Comparison of ENCODE assay signal across 18 cellular contexts in genomic region chr5:1540166-1540565, GRCh38. TPM values are rescaled to one million over a fixed set of nuclear protein-coding genes. Genes with fewer than 3 reads are reported as not detected.
DNase-seq lines count a peak whose midpoint lies in the region; FAIRE-seq and TF ChIP-seq lines count a peak whose summit lies in the region.
"Had no signal": no experiment of that assay in that cellular context is flagged by ENCODE, and none has a peak within 500 bp of the region (broad histone marks: within the 10 kb centered on the region; RNA-seq: fewer than 3 reads in every experiment).

No MANE protein-coding gene starts in this region.

- CTCF ChIA-PET in activated CD4-positive, alpha-beta memory T cell treated with anti-CD3 and anti-CD28 coated beads, Interleukin-2, amount 10 ng/mL, durations not matched to agents 7 days and 5 days (lab: Charles Lee): no interaction called here
- CTCF ChIA-PET in activated CD4-positive, alpha-beta memory T cell treated with anti-CD3 and anti-CD28 coated beads for 36 hours (lab: Charles Lee): no interaction called here
- CTCF ChIA-PET in H1 (lab: Charles Lee; ENCODE audit: partially characterized antibody) (interaction anchor here (0.6 kb wide), 1 partner anchor 104 kb away, joined by 3 read pairs; no protein-coding TSS in a partner anchor), Caco-2 (lab: Charles Lee) (no interaction called here)

- H3K79me2 ChIP-seq in H1 (ENCODE audit: control insufficient read depth in 1 of 2, insufficient read depth in 2 of 2, low read length in 2 of 2): no peaks in the 10 kb centered on the region

- H4K20me1 ChIP-seq in H1 (replicated peaks in 1 of 2; ENCODE audit: control insufficient read depth in 1 of 2, insufficient read depth in 2 of 2, low read length in 2 of 2): no peaks in the 10 kb centered on the region

- no peak overlapping the region for H3K4me2 ChIP-seq in H1 (ENCODE audit: insufficient read depth in 1 of 2, low read depth in 2 of 2, low read length in 2 of 2)
- H3K4me2 ChIP-seq: A549 had no signal

- peaks cover 8% of the 10 kb centered on the region for H3K9me3 Mint-ChIP-seq in activated CD4-positive, alpha-beta memory T cell treated with anti-CD3 and anti-CD28 coated beads, Interleukin-2, amount 10 ng/mL, durations not matched to agents 7 days and 5 days
- H3K9me3 Mint-ChIP-seq in activated CD4-positive, alpha-beta memory T cell treated with anti-CD3 and anti-CD28 coated beads for 36 hours: no peaks in the 10 kb centered on the region
- H3K9me3 Mint-ChIP-seq in osteocyte (ENCODE audit: unreplicated experiment) (no peaks in the 10 kb centered on the region), Caco-2 (ENCODE audit: unreplicated experiment) (no peaks in the 10 kb centered on the region)

- no peak for TF ChIP-seq EP300 in H1 (IDR thresholded peaks at IDR 0.05; ENCODE audit: borderline replicate concordance in 1 of 2, low read depth in 2 of 2, low read length in 2 of 2)

- H4K8ac ChIP-seq in H1 (ENCODE audit: extremely low read depth, insufficient read depth, low read length): no peak overlapping the region

- no peak overlapping the region for H2BK15ac ChIP-seq in H1 (ENCODE audit: low read length)

- intact Hi-C loops in activated CD4-positive, alpha-beta memory T cell treated with anti-CD3 and anti-CD28 coated beads for 36 hours (cut with micrococcal nuclease): no loop called here
- intact Hi-C loops in Caco-2 (cut with micrococcal nuclease; ENCODE audit: unreplicated experiment): no loop called here

- H3K36me3 ChIP-seq in H1 (ENCODE audit: control insufficient read depth in 2 of 4, insufficient read depth in 4 of 4, low read length in 3 of 4): no peaks in the 10 kb centered on the region
- H3K36me3 ChIP-seq in Caco-2 (ENCODE audit: control insufficient read depth, insufficient read depth, low read length): no peaks in the 10 kb centered on the region
- H3K36me3 ChIP-seq: adrenal gland had no signal

- H3K79me1 ChIP-seq in H1 (ENCODE audit: low read depth, low read length): no peaks in the 10 kb centered on the region

- BruUV-seq in Caco-2 (replicated peaks; lab: Mats Ljungman, UMichigan): no TSS peak

- H3K9ac ChIP-seq in H1 (replicated peaks in 1 of 4; ENCODE audit: extremely low read depth in 1 of 4, low read depth in 3 of 4, low read length in 3 of 4): no peak overlapping the region

- POLR2A ChIA-PET in activated CD4-positive, alpha-beta memory T cell treated with anti-CD3 and anti-CD28 coated beads, Interleukin-2, amount 10 ng/mL, durations not matched to agents 7 days and 5 days (lab: Charles Lee): no interaction called here
- POLR2A ChIA-PET in activated CD4-positive, alpha-beta memory T cell treated with anti-CD3 and anti-CD28 coated beads for 36 hours (lab: Charles Lee): no interaction called here
- POLR2A ChIA-PET in H1 (lab: Charles Lee; ENCODE audit: partially characterized antibody) (no interaction called here), Caco-2 (lab: Charles Lee) (no interaction called here)

- peak; percentile 53 for TF ChIP-seq CTCF in GM13977 (IDR thresholded peaks at IDR 0.05; ENCODE audit: extremely low read depth, insufficient read depth, missing control alignments)
- TF ChIP-seq CTCF in H1 (IDR thresholded peaks at IDR 0.05; ENCODE audit: control extremely low read depth in 1 of 3, insufficient read depth in 1 of 3, low read depth in 1 of 3, low read length in 3 of 3): peak; percentile 11 to 21 (median 17)
- no peak for TF ChIP-seq CTCF in osteocyte (IDR thresholded peaks at IDR 0.05)
- TF ChIP-seq CTCF in Caco-2 (IDR thresholded peaks at IDR 0.05; ENCODE audit: insufficient read depth in 1 of 2, low read depth in 1 of 2, low read length in 1 of 2, severe bottlenecking in 1 of 2, unreplicated experiment in 1 of 2): no peak

- H2BK20ac ChIP-seq in H1 (ENCODE audit: low read length): no peak overlapping the region

- peak; percentile 16 to 54; a peak in 3 of 4 replicates for TF ChIP-seq RAD21 in H1 (IDR thresholded peaks at IDR 0.05 in 1 of 2, conservative IDR thresholded peaks at IDR 0.05 in 1 of 2; ENCODE audit: low read depth in 2 of 2, low read length in 2 of 2)

- H3K4ac ChIP-seq in H1 (replicated peaks; ENCODE audit: insufficient read length, low read depth, low read length): no peak overlapping the region

- H2BK5ac ChIP-seq in H1 (ENCODE audit: low read depth, low read length): 0 out of 2 replicates have a peak overlapping the region, but pooled peaks have one; percentile 44

- H4K5ac ChIP-seq in H1 (ENCODE audit: insufficient read length, low read depth, low read length): no peak overlapping the region

- no peaks in the 10 kb centered on the region for H3K36me3 Mint-ChIP-seq in activated CD4-positive, alpha-beta memory T cell treated with anti-CD3 and anti-CD28 coated beads, Interleukin-2, amount 10 ng/mL, durations not matched to agents 7 days and 5 days (ENCODE audit: low read depth)
- H3K36me3 Mint-ChIP-seq in activated CD4-positive, alpha-beta memory T cell treated with anti-CD3 and anti-CD28 coated beads for 36 hours: no peaks in the 10 kb centered on the region
- H3K36me3 Mint-ChIP-seq in osteocyte (ENCODE audit: unreplicated experiment) (peaks cover 3% of the 10 kb centered on the region), Caco-2 (ENCODE audit: insufficient read depth, unreplicated experiment) (no peaks in the 10 kb centered on the region)
- H3K36me3 Mint-ChIP-seq: CD4-positive, CD25-positive, alpha-beta regulatory T cell; WTC11 had no signal

- H3K4me1 Mint-ChIP-seq in activated CD4-positive, alpha-beta memory T cell treated with anti-CD3 and anti-CD28 coated beads, Interleukin-2, amount 10 ng/mL, durations not matched to agents 7 days and 5 days: peaks cover 26% of the 10 kb centered on the region
- H3K4me1 Mint-ChIP-seq in activated CD4-positive, alpha-beta memory T cell treated with anti-CD3 and anti-CD28 coated beads for 36 hours (ENCODE audit: low read depth): peaks cover 21% of the 10 kb centered on the region
- H3K4me1 Mint-ChIP-seq in osteocyte (ENCODE audit: unreplicated experiment) (peaks cover 18% of the 10 kb centered on the region), Caco-2 (ENCODE audit: low read depth, unreplicated experiment) (no peaks in the 10 kb centered on the region)
- H3K4me1 Mint-ChIP-seq: WTC11 had no signal

- H3K23ac ChIP-seq in H1 (ENCODE audit: insufficient read length): no peak overlapping the region

- WGBS in H1 (ENCODE audit: extremely low coverage in 1 of 2, insufficient coverage in 1 of 2, insufficient read length in 1 of 2, insufficient replicate concordance in 2 of 2, low coverage in 1 of 2, low lambda C conversion rate in 2 of 2, missing lambda C conversion rate in 1 of 2), 2 experiments: 93% methylated on average over 3 of the region's 3 CpGs; no CpG with 5 or more reads in 1 of the 2 experiments

- no peak overlapping the region for H3K14ac ChIP-seq in H1 (ENCODE audit: insufficient read length)

- no peak for TF ChIP-seq POLR2A in H1 (IDR thresholded peaks at IDR 0.05; ENCODE audit: control extremely low read depth in 1 of 2, low read depth in 2 of 2, low read length in 2 of 2)

- H3K4me3 Mint-ChIP-seq in activated CD4-positive, alpha-beta memory T cell treated with anti-CD3 and anti-CD28 coated beads, Interleukin-2, amount 10 ng/mL, durations not matched to agents 7 days and 5 days: no peak overlapping the region
- no peak overlapping the region for H3K4me3 Mint-ChIP-seq in activated CD4-positive, alpha-beta memory T cell treated with anti-CD3 and anti-CD28 coated beads for 36 hours
- H3K4me3 Mint-ChIP-seq in osteocyte (ENCODE audit: unreplicated experiment) (no peak overlapping the region), Caco-2 (ENCODE audit: unreplicated experiment) (no peak overlapping the region)
- H3K4me3 Mint-ChIP-seq: CD4-positive, CD25-positive, alpha-beta regulatory T cell; WTC11 had no signal

- no peak overlapping the region for H3K18ac ChIP-seq in H1 (ENCODE audit: extremely low read depth, low read length)

- H2BK120ac ChIP-seq in H1 (replicated peaks; ENCODE audit: low read depth, low read length): no peak overlapping the region

- H2BK12ac ChIP-seq in H1 (ENCODE audit: low read depth, low read length): 0 out of 2 replicates have a peak overlapping the region, but pooled peaks have one; percentile 27

- no peak overlapping the region for H2AFZ ChIP-seq in H1 (ENCODE audit: low read length)

- no peak overlapping the region for H2AK5ac ChIP-seq in H1 (ENCODE audit: low read depth, low read length)

- H3K56ac ChIP-seq in H1 (replicated peaks; ENCODE audit: insufficient read length, low read depth, low read length): no peak overlapping the region

- no peak overlapping the region for H3K27ac ChIP-seq in H1 (ENCODE audit: low read depth, low read length)
- H3K27ac ChIP-seq: adrenal gland had no signal

- H3K4me1 ChIP-seq in H1 (replicated peaks in 1 of 4; ENCODE audit: control insufficient read depth in 3 of 4, insufficient read depth in 4 of 4, low read length in 3 of 4): no peaks in the 10 kb centered on the region
- H3K4me1 ChIP-seq in Caco-2: no peaks in the 10 kb centered on the region

- peaks cover 0 to 5% of the 10 kb centered on the region in 2 experiments; a peak in 2 of 4 replicates for H3K9me3 ChIP-seq in H1 (ENCODE audit: insufficient read depth in 2 of 2, low read depth in 1 of 2, low read length in 1 of 2)
- H3K9me3 ChIP-seq in Caco-2: no peaks in the 10 kb centered on the region; the same call in 1 of the 2 replicates
- H3K9me3 ChIP-seq: adrenal gland had no signal

- DNase-seq in activated CD4-positive, alpha-beta memory T cell treated with anti-CD3 and anti-CD28 coated beads, Interleukin-2, amount 10 ng/mL, durations not matched to agents 7 days and 5 days: peak; percentile 16
- DNase-seq in activated CD4-positive, alpha-beta memory T cell treated with anti-CD3 and anti-CD28 coated beads for 36 hours: no peak
- DNase-seq in GM13977 (ENCODE audit: low spot score): no peak
- peak in 1 of 2 experiments; percentile 37 for DNase-seq in H1 (ENCODE audit: low read depth in 1 of 2, low spot score in 2 of 2)
- peak; percentile 65 for DNase-seq in osteocyte (ENCODE audit: extremely low spot score, unreplicated experiment)
- no peak for DNase-seq in NCI-H345 (lab: John Stamatoyannopoulos, UW)
- DNase-seq in Caco-2: no peak
- no peak for DNase-seq in 8988T
- DNase-seq: CD4-positive, CD25-positive, alpha-beta regulatory T cell; GDM1; GOT3; NCI-H2107; RPMI8226; substantia nigra; T-helper 1 cell had no signal

- no peak overlapping the region for H3K4me3 ChIP-seq in H1 (ENCODE audit: extremely low read depth in 1 of 4, insufficient read depth in 2 of 4, low read depth in 3 of 4, low read length in 4 of 4)
- H3K4me3 ChIP-seq in Caco-2 (ENCODE audit: low read depth, low read length): no peak overlapping the region
- H3K4me3 ChIP-seq: A549, adrenal gland had no signal

- in situ Hi-C loops in GM13977 (cut with MboI; ENCODE audit: low pct_unique_long_range_greater_than_20kb, low sequenced_read_pairs, unreplicated experiment): no loop called here

- no peak for FAIRE-seq in H1 (lab: Jason Lieb, UNC)
- FAIRE-seq: A549 had no signal

- no peaks in the 10 kb centered on the region for H3K23me2 ChIP-seq in H1 (ENCODE audit: low read depth, low read length)

- no peak overlapping the region for H4K91ac ChIP-seq in H1 (replicated peaks; ENCODE audit: insufficient read length, low read length)

- H3K27me3 ChIP-seq in H1 (replicated peaks in 1 of 4; ENCODE audit: control insufficient read depth in 3 of 4, extremely low read depth in 1 of 4, insufficient read depth in 3 of 4, low read length in 3 of 4) (peaks cover 0 to 2% (median under 1%) of the 10 kb centered on the region in 4 experiments; a peak in 2 of 7 replicates), Caco-2 (replicated peaks; ENCODE audit: control insufficient read depth, insufficient read depth, low read length) (no peaks in the 10 kb centered on the region)
- H3K27me3 ChIP-seq: adrenal gland had no signal

- peaks cover 3% of the 10 kb centered on the region for H3K27me3 Mint-ChIP-seq in activated CD4-positive, alpha-beta memory T cell treated with anti-CD3 and anti-CD28 coated beads, Interleukin-2, amount 10 ng/mL, durations not matched to agents 7 days and 5 days
- H3K27me3 Mint-ChIP-seq in activated CD4-positive, alpha-beta memory T cell treated with anti-CD3 and anti-CD28 coated beads for 36 hours: no peaks in the 10 kb centered on the region
- peaks cover 25% of the 10 kb centered on the region for H3K27me3 Mint-ChIP-seq in osteocyte (ENCODE audit: unreplicated experiment)
- H3K27me3 Mint-ChIP-seq in Caco-2 (ENCODE audit: insufficient read depth, unreplicated experiment): peaks cover 7% of the 10 kb centered on the region

- H3K27ac Mint-ChIP-seq in activated CD4-positive, alpha-beta memory T cell treated with anti-CD3 and anti-CD28 coated beads, Interleukin-2, amount 10 ng/mL, durations not matched to agents 7 days and 5 days: no peak overlapping the region
- no peak overlapping the region for H3K27ac Mint-ChIP-seq in activated CD4-positive, alpha-beta memory T cell treated with anti-CD3 and anti-CD28 coated beads for 36 hours
- H3K27ac Mint-ChIP-seq in osteocyte (ENCODE audit: unreplicated experiment) (no peak overlapping the region), Caco-2 (ENCODE audit: unreplicated experiment) (no peak overlapping the region)
- H3K27ac Mint-ChIP-seq: CD4-positive, CD25-positive, alpha-beta regulatory T cell; WTC11 had no signal

RNA-seq across cellular contexts. Expression of gene LPCAT1, which starts 16.4 kb away (rescaled TPM):
- total RNA-seq in activated CD4-positive, alpha-beta memory T cell treated with anti-CD3 and anti-CD28 coated beads, Interleukin-2, amount 10 ng/mL, durations not matched to agents 7 days and 5 days: 10 to 100 TPM; 68.7 to 71.4 TPM
- total RNA-seq in activated CD4-positive, alpha-beta memory T cell treated with anti-CD3 and anti-CD28 coated beads for 36 hours: 10 to 100 TPM; 48.4 to 51.4 TPM
- 260 and 266 TPM in 2 replicates for total RNA-seq in H1 (2021; fragmentation: NEBNext Ultra II Directional; extraction: Animal tissue kit (Norgen Biotek cat#: 25700))
- polyA plus RNA-seq in H1 (2011; rRNA removed): 107 and 168 TPM in 2 replicates
- polyA plus RNA-seq in H1 (2011; cell fraction: cytosol; rRNA removed): 145 TPM
- polyA plus RNA-seq in H1 (2011; cell fraction: nucleus; rRNA removed): 161 TPM
- 129 to 148 TPM (median 136 TPM) in 4 replicates for polyA plus RNA-seq in H1 (2012, experiment 1 of 2)
- polyA plus RNA-seq in H1 (2012, experiment 2 of 2): 146 TPM
- 245 TPM for polyA plus RNA-seq in H1 (2013, experiment 1 of 2)
- polyA plus RNA-seq in H1 (2013, experiment 2 of 2): 311 TPM
- 76.4 and 90.5 TPM in 2 replicates for polyA minus RNA-seq in H1 (2011; rRNA and poly(A)+ RNA removed)
- polyA minus RNA-seq in H1 (2011; cell fraction: cytosol; rRNA and poly(A)+ RNA removed): 92.9 TPM
- polyA minus RNA-seq in H1 (2011; cell fraction: nucleus; rRNA and poly(A)+ RNA removed): 64.8 TPM
- 37.9 and 39.9 TPM in 2 replicates for total RNA-seq in osteocyte
- total RNA-seq in Caco-2 (2022): 49.3 and 52.8 TPM in 2 replicates

Comparison
In these comparisons a context has a peak if more than half of its experiments do, and no peak if none do; other contexts are left out.
1. DNase-seq: peak in activated CD4-positive, alpha-beta memory T cell treated with anti-CD3 and anti-CD28 coated beads, Interleukin-2, amount 10 ng/mL, durations not matched to agents 7 days and 5 days (single experiment) and osteocyte (single experiment); none in activated CD4-positive, alpha-beta memory T cell treated with anti-CD3 and anti-CD28 coated beads for 36 hours (single experiment), GM13977 (single experiment), NCI-H345 (single experiment), Caco-2 (0 of 2) and 8988T (single experiment).
2. CTCF ChIP-seq: peak in GM13977 (single experiment) and H1 (3 of 3); none in osteocyte (single experiment) and Caco-2 (0 of 2).